Comparison of ENCODE assay signal across 4 cellular contexts in the genomic region with DNA sequence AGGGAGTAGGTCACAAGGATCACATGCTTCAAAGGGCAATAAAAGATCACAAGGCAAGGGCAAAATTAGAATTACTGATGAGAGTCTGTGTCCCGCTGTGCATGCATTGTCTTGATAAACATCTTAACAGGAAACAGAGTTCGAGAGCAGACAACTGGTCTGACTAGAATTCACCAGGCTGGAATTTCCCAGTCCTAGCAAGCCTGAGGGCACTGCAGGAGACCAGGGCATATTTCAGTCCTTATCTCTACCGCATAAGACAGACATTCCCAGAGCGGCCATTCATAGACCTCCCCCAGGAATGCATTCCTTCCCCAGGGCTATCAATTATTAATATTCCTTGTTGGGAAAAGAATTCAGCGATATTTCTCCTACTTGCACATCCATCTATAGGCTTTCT. TPM values are rescaled to one million over a fixed set of nuclear protein-coding genes. Genes with fewer than 3 reads are reported as not detected.
"Had no signal": no experiment of that assay in that cellular context is flagged by ENCODE, and none has a peak within 500 bp of the region (broad histone marks: within the 10 kb centered on the region; RNA-seq: fewer than 3 reads in every experiment).

No MANE protein-coding gene starts in this region.

RNA-seq across cellular contexts. Expression of a gene that starts 42.9 kb away (rescaled TPM):
- total RNA-seq: activated CD4-positive, alpha-beta T cell treated with anti-CD3 and anti-CD28 coated beads, Interleukin-2, amount 10 ng/mL, durations not matched to agents 24 days and 14 days; activated T-cell treated with anti-CD3 and anti-CD28 coated beads, Interleukin-2, amount 50 U/mL, for 72 hours; natural killer cell treated with Interleukin-12 subunit alpha and Interleukin-12 subunit beta and Interleukin-15 and Interleukin-18, amount 100 ng/mL, for 72 hours; T-helper 2 cell treated with Interferon-gamma antibody and Interleukin-4, amounts not matched to agents 100 ng/mL and 5 ng/mL, for 36 hours had no signal
